Comparison of ENCODE assay signal across 8 cellular contexts in genomic region chr20:57432874-57433491, GRCh38. TPM values are rescaled to one million over a fixed set of nuclear protein-coding genes. Genes with fewer than 3 reads are reported as not detected.
DNase-seq lines count a peak whose midpoint lies in the region; ATAC-seq, FAIRE-seq and TF ChIP-seq lines count a peak whose summit lies in the region.

No MANE protein-coding gene starts in this region.

- peaks cover 5% of the 10 kb centered on the region for H3K27me3 ChIP-seq in bronchial epithelial cell (ENCODE audit: control insufficient read depth, insufficient read depth, low read length)

- FAIRE-seq in bronchial epithelial cell (lab: Jason Lieb, UNC), result no peak
- FAIRE-seq in kidney (lab: Jason Lieb, UNC), result no peak

- H3K4me1 ChIP-seq in kidney (ENCODE audit: control insufficient read depth in 1 of 2, insufficient read depth in 1 of 2, low read depth in 1 of 2, low read length in 2 of 2), result no peaks in the 10 kb centered on the region

- TF ChIP-seq CTCF in bronchial epithelial cell (IDR thresholded peaks at IDR 0.05; ENCODE audit: insufficient read depth, low read length, severe bottlenecking), result no peak
- no peak for TF ChIP-seq CTCF in kidney (IDR thresholded peaks at IDR 0.05; ENCODE audit: borderline replicate concordance, extremely low read depth, insufficient read depth)

- DNase-seq in AML-193 (lab: John Stamatoyannopoulos, UW) (peak; percentile 91 to 93), T-helper 9 cell (peak; percentile 33), bronchial epithelial cell (ENCODE audit: low read depth) (peak; percentile 21), amygdala (lab: John Stamatoyannopoulos, UW) (no peak), kidney (no peak)
- peak; percentile 39 to 55 for DNase-seq in stimulated activated CD4-positive, alpha-beta T cell treated with anti-CD3 and anti-CD28 coated beads, Interleukin-15, amount 100 ng/mL, for 48 hours (ENCODE audit: low read depth in 2 of 2)

- H3K36me3 ChIP-seq in bronchial epithelial cell (ENCODE audit: control insufficient read depth, insufficient read depth, low read length) (no peaks in the 10 kb centered on the region), kidney (ENCODE audit: control insufficient read depth in 1 of 2, insufficient read depth in 2 of 2, low read length in 2 of 2) (no peaks in the 10 kb centered on the region)

- no peak overlapping the region for H3K4me3 ChIP-seq in bronchial epithelial cell (ENCODE audit: low read depth, low read length)
- no peak overlapping the region for H3K4me3 ChIP-seq in kidney (ENCODE audit: low read length in 2 of 2)

- H3K9ac ChIP-seq in kidney (ENCODE audit: low read length in 2 of 2), result no peak overlapping the region

- no peaks in the 10 kb centered on the region for H3K9me3 ChIP-seq in kidney (ENCODE audit: control insufficient read depth in 1 of 2, low read length in 2 of 2)

- ATAC-seq in GM19463 (IDR thresholded peaks at IDR 0.05; ENCODE audit: unreplicated experiment) (peak; percentile 84), HG03460 (IDR thresholded peaks at IDR 0.05; ENCODE audit: unreplicated experiment) (peak; percentile 93)

- no peak overlapping the region for H3K27ac ChIP-seq in kidney (ENCODE audit: low read depth in 2 of 2, low read length in 2 of 2)

- intact Hi-C loops in kidney (cut with DNase I), result no loop called here

RNA-seq across cellular contexts. Expression of gene RBM38, which starts 41.8 kb away (rescaled TPM):
- total RNA-seq in bronchial epithelial cell (6.8 and 7.6 TPM in 2 replicates), kidney (16.8 TPM)
- polyA plus RNA-seq in kidney (ENCODE audit: insufficient read depth, low read depth, low replicate concordance), result 18.0 TPM

Comparison
In these comparisons a context has a peak if more than half of its experiments do, and no peak if none do; other contexts are left out.
1. DNase-seq: peak in AML-193 (2 of 2), T-helper 9 cell (single experiment), bronchial epithelial cell (single experiment) and stimulated activated CD4-positive, alpha-beta T cell treated with anti-CD3 and anti-CD28 coated beads, Interleukin-15, amount 100 ng/mL, for 48 hours (2 of 2); none in amygdala (0 of 56) and kidney (single experiment).